ENCODE assay signal across 8 cellular contexts in the genomic region with DNA sequence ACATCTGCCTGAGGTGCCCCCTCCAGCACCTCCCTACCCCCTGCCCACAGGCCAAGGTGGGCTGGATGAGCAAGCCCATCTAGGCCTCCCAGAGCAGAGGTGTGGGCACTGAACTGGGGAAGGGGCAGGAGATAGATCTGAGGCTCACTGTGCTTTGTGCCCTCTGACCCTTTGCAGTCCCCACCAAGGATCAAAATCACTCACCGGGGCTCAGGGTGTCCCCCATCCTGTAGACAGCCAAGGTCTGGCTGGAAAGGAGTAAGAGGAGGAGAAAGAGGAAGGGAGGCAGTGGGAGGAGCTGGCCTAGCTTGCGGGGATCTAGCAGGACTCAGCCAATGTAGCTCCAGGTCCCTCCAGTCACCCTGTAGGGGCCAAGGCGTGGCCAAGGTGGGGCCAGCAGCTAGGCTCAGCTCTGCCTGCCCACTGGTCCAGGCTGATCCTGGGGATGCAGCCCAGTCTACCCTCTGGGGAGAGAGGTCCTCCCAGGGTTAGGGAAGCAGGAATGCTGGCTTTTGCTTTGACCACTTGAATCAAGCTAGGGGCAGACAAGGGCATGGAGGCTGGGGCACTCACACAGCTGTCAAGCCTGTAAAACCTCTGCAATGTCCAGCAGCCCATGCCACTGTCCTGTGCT. TPM values are rescaled to one million over a fixed set of nuclear protein-coding genes. Genes with fewer than 3 reads are reported as not detected.
DNase-seq lines count a peak whose midpoint lies in the region; ATAC-seq and TF ChIP-seq lines count a peak whose summit lies in the region.

No MANE protein-coding gene starts in this region.

- peak overlapping the region; percentile 96 for H3K4me3 Mint-ChIP-seq in osteocyte (ENCODE audit: unreplicated experiment)

- H3K27me3 Mint-ChIP-seq in osteocyte (ENCODE audit: unreplicated experiment) = no peaks in the 10 kb centered on the region

- TF ChIP-seq POLR2A in Peyer's patch (IDR thresholded peaks at IDR 0.05) = no peak

- H3K9me3 ChIP-seq in Peyer's patch = no peaks in the 10 kb centered on the region

- TF ChIP-seq CTCF in GM12875 (IDR thresholded peaks at IDR 0.05; ENCODE audit: borderline replicate concordance, insufficient read depth, low read depth, low read length) (no peak), Peyer's patch (IDR thresholded peaks at IDR 0.05) (no peak), epithelial cell of proximal tubule (conservative IDR thresholded peaks at IDR 0.05; ENCODE audit: low read depth, low read length) (no peak), osteocyte (IDR thresholded peaks at IDR 0.05) (no peak)

- peaks cover 0 to 46% (median 7%) of the 10 kb centered on the region in 4 donors for H3K4me1 ChIP-seq in Peyer's patch

- ATAC-seq in HG02981 (IDR thresholded peaks at IDR 0.05; ENCODE audit: unreplicated experiment) (no peak), HG03045 (IDR thresholded peaks at IDR 0.05; ENCODE audit: unreplicated experiment) (no peak), HG02885 (IDR thresholded peaks at IDR 0.05; ENCODE audit: poor library complexity, unreplicated experiment) (no peak)

- peaks cover 36% of the 10 kb centered on the region for H3K4me1 Mint-ChIP-seq in osteocyte (ENCODE audit: unreplicated experiment)

- H3K27ac ChIP-seq in Peyer's patch = peak overlapping the region in 3 of 4 donors; percentile 88 to 96 (median 93)

- H3K36me3 Mint-ChIP-seq in osteocyte (ENCODE audit: unreplicated experiment) = peaks cover 17% of the 10 kb centered on the region

- H3K9me3 Mint-ChIP-seq in osteocyte (ENCODE audit: unreplicated experiment) = no peaks in the 10 kb centered on the region

- DNase-seq in Peyer's patch (no peak), epithelial cell of proximal tubule (ENCODE audit: low read depth) (no peak), osteocyte (ENCODE audit: extremely low spot score, unreplicated experiment) (no peak), NCI-H1048 (lab: John Stamatoyannopoulos, UW) (no peak)

- H3K36me3 ChIP-seq in Peyer's patch = peaks cover 0 to 10% (median 0%) of the 10 kb centered on the region in 3 donors

- H3K27ac Mint-ChIP-seq in osteocyte (ENCODE audit: unreplicated experiment) = peak overlapping the region; percentile 95

- H3K4me3 ChIP-seq in GM12875 (ENCODE audit: low read depth, low read length) = peak overlapping the region; percentile 88
- peak overlapping the region in 2 of 4 donors; percentile 78 to 90 for H3K4me3 ChIP-seq in Peyer's patch
- peak overlapping the region; percentile 72 for H3K4me3 ChIP-seq in epithelial cell of proximal tubule (ENCODE audit: low read depth, low read length)

- H3K27me3 ChIP-seq in Peyer's patch = no peaks in the 10 kb centered on the region

RNA-seq across cellular contexts. Expression of a gene that starts 1.8 kb away (rescaled TPM):
- 10 to 100 TPM; 10.7 to 83.3 (median 33.6) TPM for total RNA-seq in Peyer's patch
- 46.8 and 50.7 TPM in 2 replicates for total RNA-seq in epithelial cell of proximal tubule
- 90.7 and 91.6 TPM in 2 replicates for total RNA-seq in osteocyte

RNA-seq across cellular contexts. Expression of a gene that starts 13.6 kb away (rescaled TPM):
- total RNA-seq in Peyer's patch (not detected), epithelial cell of proximal tubule (not detected in 2 replicates), osteocyte (not detected in 2 replicates)

RNA-seq across cellular contexts. Expression of a gene that starts 22.7 kb away (rescaled TPM):
- total RNA-seq in Peyer's patch (10 to 100 TPM in 1 of 4 donors, 1 to 10 TPM in 3; 3.6 to 19.0 (median 4.6) TPM), epithelial cell of proximal tubule (7.5 TPM in 2 replicates), osteocyte (35.3 and 36.9 TPM in 2 replicates)

RNA-seq across cellular contexts. Expression of a gene that starts 30.0 kb away (rescaled TPM):
- 100 to 1,000 TPM in 1 of 4 donors, 10 to 100 TPM in 3; 62.0 to 106 (median 79.9) TPM for total RNA-seq in Peyer's patch
- 54.1 and 58.1 TPM in 2 replicates for total RNA-seq in epithelial cell of proximal tubule
- total RNA-seq in osteocyte = 58.3 and 59.0 TPM in 2 replicates

RNA-seq across cellular contexts. Expression of a gene that starts 32.6 kb away (rescaled TPM):
- 10 to 100 TPM in 2 of 4 donors, 1 to 10 TPM in 2; 1.1 to 12.4 (median 6.6) TPM for total RNA-seq in Peyer's patch
- not detected in 2 replicates for total RNA-seq in epithelial cell of proximal tubule
- total RNA-seq in osteocyte = not detected in 2 replicates
